Comparison of ENCODE assay signal across 23 cellular contexts in genomic region chr7:36231406-36231805, GRCh38.
"Had no signal": no experiment of that assay in that cellular context is flagged by ENCODE, and none has a peak within 500 bp of the region (broad histone marks: within the 10 kb centered on the region; RNA-seq: fewer than 3 reads in every experiment).

No MANE protein-coding gene starts in this region.

- H3K27ac ChIP-seq: brain microvascular endothelial cell, left ventricle myocardium inferior, tibial nerve, WERI-Rb-1 had no signal

- H3K9ac ChIP-seq: SK-N-SH had no signal

- ATAC-seq: activated T-cell treated with anti-CD3 and anti-CD28 coated beads, Interleukin-2, amount 50 U/mL, for 72 hours; effector memory CD8-positive, alpha-beta T cell; right lobe of liver; stimulated activated naive B cell treated with anti-CD40 and anti-IgM and Interleukin-4, amounts not matched to agents 10 μg/mL and 1 μg/mL and 100 μg/mL, for 72 hours had no signal

- H3K27me3 ChIP-seq: brain microvascular endothelial cell, dorsolateral prefrontal cortex, esophagus muscularis mucosa, right lobe of liver, tibial nerve had no signal

- DNase-seq: activated CD4-positive, alpha-beta T cell treated with anti-CD3 and anti-CD28 coated beads for 1 hour; activated CD8-positive, alpha-beta memory T cell treated with anti-CD3 and anti-CD28 coated beads for 24 hours; activated effector memory CD4-positive, alpha-beta T cell treated with anti-CD3 and anti-CD28 coated beads, Interleukin-2, amount 50 U/mL, for 16 hours; activated naive CD4-positive, alpha-beta T cell treated with anti-CD3 and anti-CD28 coated beads, Interleukin-2, amount 10 ng/mL, durations not matched to agents 7 days and 5 days; activated T-cell treated with anti-CD3 and anti-CD28 coated beads, Interleukin-2, amount 50 U/mL, for 72 hours; amygdala; brain microvascular endothelial cell; caudate nucleus; dorsolateral prefrontal cortex; effector memory CD8-positive, alpha-beta T cell; hypothalamus; left ventricle myocardium inferior; nephron progenitor cell; right lobe of liver; SK-N-SH; stimulated activated CD4-positive, alpha-beta T cell treated with anti-CD3 and anti-CD28 coated beads, Interleukin-2, amount 100 ng/mL, for 48 hours; stimulated activated CD8-positive, alpha-beta memory T cell treated with anti-CD3 and anti-CD28 coated beads, Interleukin-4, amount 100 ng/mL, for 48 hours; stimulated activated naive B cell treated with anti-CD40 and anti-IgM and Interleukin-4, amounts not matched to agents 10 μg/mL and 1 μg/mL and 100 μg/mL, for 72 hours; WERI-Rb-1 had no signal

- H3K4me1 Mint-ChIP-seq: activated naive CD4-positive, alpha-beta T cell treated with anti-CD3 and anti-CD28 coated beads, Interleukin-2, amount 10 ng/mL, durations not matched to agents 7 days and 5 days; stimulated activated naive B cell treated with anti-CD40 and anti-IgM and Interleukin-4, amounts not matched to agents 10 μg/mL and 1 μg/mL and 100 μg/mL, for 72 hours had no signal

- H3K4me3 Mint-ChIP-seq: activated naive CD4-positive, alpha-beta T cell treated with anti-CD3 and anti-CD28 coated beads, Interleukin-2, amount 10 ng/mL, durations not matched to agents 7 days and 5 days; activated T-cell treated with anti-CD3 and anti-CD28 coated beads, Interleukin-2, amount 50 U/mL, for 72 hours; effector memory CD8-positive, alpha-beta T cell; nephron progenitor cell; stimulated activated naive B cell treated with anti-CD40 and anti-IgM and Interleukin-4, amounts not matched to agents 10 μg/mL and 1 μg/mL and 100 μg/mL, for 72 hours; T-helper 2 cell treated with Interferon-gamma antibody and Interleukin-4, amounts not matched to agents 5 μg/mL and 100 μg/mL, for 36 hours had no signal

- H3K9me3 Mint-ChIP-seq: activated naive CD4-positive, alpha-beta T cell treated with anti-CD3 and anti-CD28 coated beads, Interleukin-2, amount 10 ng/mL, durations not matched to agents 7 days and 5 days; activated T-cell treated with anti-CD3 and anti-CD28 coated beads, Interleukin-2, amount 50 U/mL, for 72 hours; effector memory CD8-positive, alpha-beta T cell; T-helper 2 cell treated with Interferon-gamma antibody and Interleukin-4, amounts not matched to agents 5 μg/mL and 100 μg/mL, for 36 hours had no signal

- H3K9me3 ChIP-seq: esophagus muscularis mucosa, left ventricle myocardium inferior, right lobe of liver, SK-N-SH, tibial nerve had no signal

- H3K27ac Mint-ChIP-seq: activated naive CD4-positive, alpha-beta T cell treated with anti-CD3 and anti-CD28 coated beads, Interleukin-2, amount 10 ng/mL, durations not matched to agents 7 days and 5 days; activated T-cell treated with anti-CD3 and anti-CD28 coated beads, Interleukin-2, amount 50 U/mL, for 72 hours; nephron progenitor cell; stimulated activated naive B cell treated with anti-CD40 and anti-IgM and Interleukin-4, amounts not matched to agents 10 μg/mL and 1 μg/mL and 100 μg/mL, for 72 hours; T-helper 2 cell treated with Interferon-gamma antibody and Interleukin-4, amounts not matched to agents 5 μg/mL and 100 μg/mL, for 36 hours had no signal

- H3K27me3 Mint-ChIP-seq: effector memory CD8-positive, alpha-beta T cell; stimulated activated naive B cell treated with anti-CD40 and anti-IgM and Interleukin-4, amounts not matched to agents 10 μg/mL and 1 μg/mL and 100 μg/mL, for 72 hours had no signal

- H3K4me3 ChIP-seq: dorsolateral prefrontal cortex, esophagus muscularis mucosa, left ventricle myocardium inferior, right lobe of liver, smooth muscle cell, tibial nerve had no signal

- H3K36me3 ChIP-seq: brain microvascular endothelial cell, esophagus muscularis mucosa, left ventricle myocardium inferior, right lobe of liver, tibial nerve, WERI-Rb-1 had no signal

- H3K36me3 Mint-ChIP-seq: activated naive CD4-positive, alpha-beta T cell treated with anti-CD3 and anti-CD28 coated beads, Interleukin-2, amount 10 ng/mL, durations not matched to agents 7 days and 5 days had no signal
